ENCODE assay signal across 16 cellular contexts in genomic region chr11:113178671-113179070, GRCh38.
DNase-seq lines count a peak whose midpoint lies in the region; ATAC-seq and TF ChIP-seq lines count a peak whose summit lies in the region.
"Had no signal": no experiment of that assay in that cellular context is flagged by ENCODE, and none has a peak within 500 bp of the region (broad histone marks: within the 10 kb centered on the region; RNA-seq: fewer than 3 reads in every experiment).

No MANE protein-coding gene starts in this region.

- ATAC-seq in GM23338 (peak; percentile 62), GM21515 (IDR thresholded peaks at IDR 0.05; ENCODE audit: unreplicated experiment) (no peak)
- ATAC-seq: Panc1 had no signal

- H3K4me1 Mint-ChIP-seq in GM23338 = peaks cover 33% of the 10 kb centered on the region
- H3K4me1 Mint-ChIP-seq in brain = peaks cover 99% of the 10 kb centered on the region
- H3K4me1 Mint-ChIP-seq in nephron progenitor cell = peaks cover 38% of the 10 kb centered on the region
- no peaks in the 10 kb centered on the region for H3K4me1 Mint-ChIP-seq in CD14-positive monocyte

- peaks cover 4% of the 10 kb centered on the region for H3K4me1 ChIP-seq in GM23338 (ENCODE audit: insufficient read depth)
- H3K4me1 ChIP-seq in MM.1S (ENCODE audit: low read length) = peaks cover 34% of the 10 kb centered on the region
- H3K4me1 ChIP-seq: HAP-1 had no signal

- no peaks in the 10 kb centered on the region for H3K9me3 ChIP-seq in MM.1S (replicated peaks; ENCODE audit: insufficient read depth, low read length)
- H3K9me3 ChIP-seq: HAP-1 had no signal

- no peak for TF ChIP-seq CTCF in GM23338 (conservative IDR thresholded peaks at IDR 0.05; ENCODE audit: low read depth in 2 of 2)
- TF ChIP-seq CTCF in brain (conservative IDR thresholded peaks at IDR 0.05) = no peak
- no peak for TF ChIP-seq CTCF in nephron progenitor cell (IDR thresholded peaks at IDR 0.05)
- no peak for TF ChIP-seq CTCF in MM.1S (IDR thresholded peaks at IDR 0.05; ENCODE audit: low read length)
- TF ChIP-seq CTCF in CD14-positive monocyte (IDR thresholded peaks at IDR 0.05) = no peak

- H3K36me3 Mint-ChIP-seq in GM23338 (ENCODE audit: low read depth) (no peaks in the 10 kb centered on the region), brain (no peaks in the 10 kb centered on the region), nephron progenitor cell (ENCODE audit: low read depth) (no peaks in the 10 kb centered on the region), CD14-positive monocyte (no peaks in the 10 kb centered on the region)

- no peaks in the 10 kb centered on the region for H3F3A ChIP-seq in GM23338 (replicated peaks; ENCODE audit: low read depth)
- peaks cover 16% of the 10 kb centered on the region for H3F3A ChIP-seq in MM.1S (ENCODE audit: insufficient read depth, low read length)

- H4K20me1 ChIP-seq in GM23338 (replicated peaks; ENCODE audit: insufficient read depth) = no peaks in the 10 kb centered on the region
- no peaks in the 10 kb centered on the region for H4K20me1 ChIP-seq in MM.1S (ENCODE audit: insufficient read depth, low read length)

- H3K4me2 ChIP-seq in GM23338 (no peak overlapping the region), MM.1S (ENCODE audit: low read depth, low read length) (no peak overlapping the region)

- H3K4me3 Mint-ChIP-seq in GM23338 = no peak overlapping the region
- peak overlapping the region in 1 of 5 experiments; percentile 57 for H3K4me3 Mint-ChIP-seq in brain
- no peak overlapping the region for H3K4me3 Mint-ChIP-seq in nephron progenitor cell
- no peak overlapping the region for H3K4me3 Mint-ChIP-seq in CD14-positive monocyte

- no peak overlapping the region for H3K9ac ChIP-seq in MM.1S (ENCODE audit: low read length)

- H3K36me3 ChIP-seq in GM23338 (ENCODE audit: insufficient read depth) (no peaks in the 10 kb centered on the region), MM.1S (replicated peaks; ENCODE audit: insufficient read depth, low read length) (no peaks in the 10 kb centered on the region)
- H3K36me3 ChIP-seq: HAP-1 had no signal

- H3K27ac Mint-ChIP-seq in GM23338 = no peak overlapping the region
- H3K27ac Mint-ChIP-seq in brain = peak overlapping the region in 4 of 5 experiments; percentile 81 to 90 (median 84)
- peak overlapping the region; percentile 84 for H3K27ac Mint-ChIP-seq in nephron progenitor cell
- H3K27ac Mint-ChIP-seq in CD14-positive monocyte = no peak overlapping the region

- DNase-seq in G401 (ENCODE audit: low spot score) (peak; percentile 77), GM23338 (ENCODE audit: low spot score) (no peak), nephron progenitor cell (no peak), MM.1S (no peak), CD14-positive monocyte (ENCODE audit: low spot score) (no peak)
- DNase-seq: ACHN, DND-41, IMR-90, NCI-H1048, NCI-H1436, NCI-H446 treated with DMSO at 0.1 percent for 48 hours, SW 1271 had no signal

- intact Hi-C loops in CD14-positive monocyte (cut with micrococcal nuclease) = no loop called here

- H3K27ac ChIP-seq in GM23338 (ENCODE audit: low read depth) (no peak overlapping the region), MM.1S (ENCODE audit: low read length) (no peak overlapping the region)

- in situ Hi-C loops in G401 (cut with HindIII; ENCODE audit: low sequenced_read_pairs) = no loop called here

- no peaks in the 10 kb centered on the region for H3K79me2 ChIP-seq in GM23338 (replicated peaks; ENCODE audit: insufficient read depth)
- H3K79me2 ChIP-seq in MM.1S (ENCODE audit: low read length) = no peaks in the 10 kb centered on the region

- H3K27me3 Mint-ChIP-seq in GM23338 (ENCODE audit: insufficient read depth, low read depth, poor library complexity) (no peaks in the 10 kb centered on the region), brain (no peaks in the 10 kb centered on the region), nephron progenitor cell (ENCODE audit: low read depth, poor library complexity) (no peaks in the 10 kb centered on the region), CD14-positive monocyte (ENCODE audit: low read depth in 3 of 3) (peaks cover 18 to 34% (median 31%) of the 10 kb centered on the region in 3 donors)

- H3K4me3 ChIP-seq in GM23338 = no peak overlapping the region
- H3K4me3 ChIP-seq in MM.1S (ENCODE audit: low read length) = no peak overlapping the region
- H3K4me3 ChIP-seq: HAP-1 had no signal

- 0 out of 2 replicates have a peak, but pooled peaks cover 3% of the 10 kb centered on the region for H3K9me2 ChIP-seq in GM23338 (ENCODE audit: insufficient read depth)
- no peaks in the 10 kb centered on the region for H3K9me2 ChIP-seq in MM.1S (replicated peaks; ENCODE audit: insufficient read depth, low read length)

- no peaks in the 10 kb centered on the region for H3K27me3 ChIP-seq in GM23338 (ENCODE audit: insufficient read depth)
- H3K27me3 ChIP-seq in MM.1S (replicated peaks; ENCODE audit: insufficient read depth, low read length) = no peaks in the 10 kb centered on the region

- H2AFZ ChIP-seq in GM23338 = no peak overlapping the region; the same call in 1 of the 2 replicates
- no peak overlapping the region for H2AFZ ChIP-seq in MM.1S (ENCODE audit: low read length)

- H3K9me3 Mint-ChIP-seq in GM23338 (no peaks in the 10 kb centered on the region), brain (no peaks in the 10 kb centered on the region), nephron progenitor cell (no peaks in the 10 kb centered on the region), CD14-positive monocyte (peaks cover 0 to 3% (median 0%) of the 10 kb centered on the region in 7 donors)

TF ChIP-seq in GM23338, 12 proteins besides CTCF, POLR2A, EP300 and RAD21 (continues in another document):
- TF ChIP-seq JUNB (IDR thresholded peaks at IDR 0.05; ENCODE audit: unreplicated experiment) (no peak), NANOG (IDR thresholded peaks at IDR 0.05; ENCODE audit: borderline replicate concordance) (no peak), ZNF331 (CRISPR knock-in tag; IDR thresholded peaks at IDR 0.05; ENCODE audit: low read depth) (no peak), STAT1 (IDR thresholded peaks at IDR 0.05; ENCODE audit: unreplicated experiment) (no peak)
- TF ChIP-seq, protein P1, sequence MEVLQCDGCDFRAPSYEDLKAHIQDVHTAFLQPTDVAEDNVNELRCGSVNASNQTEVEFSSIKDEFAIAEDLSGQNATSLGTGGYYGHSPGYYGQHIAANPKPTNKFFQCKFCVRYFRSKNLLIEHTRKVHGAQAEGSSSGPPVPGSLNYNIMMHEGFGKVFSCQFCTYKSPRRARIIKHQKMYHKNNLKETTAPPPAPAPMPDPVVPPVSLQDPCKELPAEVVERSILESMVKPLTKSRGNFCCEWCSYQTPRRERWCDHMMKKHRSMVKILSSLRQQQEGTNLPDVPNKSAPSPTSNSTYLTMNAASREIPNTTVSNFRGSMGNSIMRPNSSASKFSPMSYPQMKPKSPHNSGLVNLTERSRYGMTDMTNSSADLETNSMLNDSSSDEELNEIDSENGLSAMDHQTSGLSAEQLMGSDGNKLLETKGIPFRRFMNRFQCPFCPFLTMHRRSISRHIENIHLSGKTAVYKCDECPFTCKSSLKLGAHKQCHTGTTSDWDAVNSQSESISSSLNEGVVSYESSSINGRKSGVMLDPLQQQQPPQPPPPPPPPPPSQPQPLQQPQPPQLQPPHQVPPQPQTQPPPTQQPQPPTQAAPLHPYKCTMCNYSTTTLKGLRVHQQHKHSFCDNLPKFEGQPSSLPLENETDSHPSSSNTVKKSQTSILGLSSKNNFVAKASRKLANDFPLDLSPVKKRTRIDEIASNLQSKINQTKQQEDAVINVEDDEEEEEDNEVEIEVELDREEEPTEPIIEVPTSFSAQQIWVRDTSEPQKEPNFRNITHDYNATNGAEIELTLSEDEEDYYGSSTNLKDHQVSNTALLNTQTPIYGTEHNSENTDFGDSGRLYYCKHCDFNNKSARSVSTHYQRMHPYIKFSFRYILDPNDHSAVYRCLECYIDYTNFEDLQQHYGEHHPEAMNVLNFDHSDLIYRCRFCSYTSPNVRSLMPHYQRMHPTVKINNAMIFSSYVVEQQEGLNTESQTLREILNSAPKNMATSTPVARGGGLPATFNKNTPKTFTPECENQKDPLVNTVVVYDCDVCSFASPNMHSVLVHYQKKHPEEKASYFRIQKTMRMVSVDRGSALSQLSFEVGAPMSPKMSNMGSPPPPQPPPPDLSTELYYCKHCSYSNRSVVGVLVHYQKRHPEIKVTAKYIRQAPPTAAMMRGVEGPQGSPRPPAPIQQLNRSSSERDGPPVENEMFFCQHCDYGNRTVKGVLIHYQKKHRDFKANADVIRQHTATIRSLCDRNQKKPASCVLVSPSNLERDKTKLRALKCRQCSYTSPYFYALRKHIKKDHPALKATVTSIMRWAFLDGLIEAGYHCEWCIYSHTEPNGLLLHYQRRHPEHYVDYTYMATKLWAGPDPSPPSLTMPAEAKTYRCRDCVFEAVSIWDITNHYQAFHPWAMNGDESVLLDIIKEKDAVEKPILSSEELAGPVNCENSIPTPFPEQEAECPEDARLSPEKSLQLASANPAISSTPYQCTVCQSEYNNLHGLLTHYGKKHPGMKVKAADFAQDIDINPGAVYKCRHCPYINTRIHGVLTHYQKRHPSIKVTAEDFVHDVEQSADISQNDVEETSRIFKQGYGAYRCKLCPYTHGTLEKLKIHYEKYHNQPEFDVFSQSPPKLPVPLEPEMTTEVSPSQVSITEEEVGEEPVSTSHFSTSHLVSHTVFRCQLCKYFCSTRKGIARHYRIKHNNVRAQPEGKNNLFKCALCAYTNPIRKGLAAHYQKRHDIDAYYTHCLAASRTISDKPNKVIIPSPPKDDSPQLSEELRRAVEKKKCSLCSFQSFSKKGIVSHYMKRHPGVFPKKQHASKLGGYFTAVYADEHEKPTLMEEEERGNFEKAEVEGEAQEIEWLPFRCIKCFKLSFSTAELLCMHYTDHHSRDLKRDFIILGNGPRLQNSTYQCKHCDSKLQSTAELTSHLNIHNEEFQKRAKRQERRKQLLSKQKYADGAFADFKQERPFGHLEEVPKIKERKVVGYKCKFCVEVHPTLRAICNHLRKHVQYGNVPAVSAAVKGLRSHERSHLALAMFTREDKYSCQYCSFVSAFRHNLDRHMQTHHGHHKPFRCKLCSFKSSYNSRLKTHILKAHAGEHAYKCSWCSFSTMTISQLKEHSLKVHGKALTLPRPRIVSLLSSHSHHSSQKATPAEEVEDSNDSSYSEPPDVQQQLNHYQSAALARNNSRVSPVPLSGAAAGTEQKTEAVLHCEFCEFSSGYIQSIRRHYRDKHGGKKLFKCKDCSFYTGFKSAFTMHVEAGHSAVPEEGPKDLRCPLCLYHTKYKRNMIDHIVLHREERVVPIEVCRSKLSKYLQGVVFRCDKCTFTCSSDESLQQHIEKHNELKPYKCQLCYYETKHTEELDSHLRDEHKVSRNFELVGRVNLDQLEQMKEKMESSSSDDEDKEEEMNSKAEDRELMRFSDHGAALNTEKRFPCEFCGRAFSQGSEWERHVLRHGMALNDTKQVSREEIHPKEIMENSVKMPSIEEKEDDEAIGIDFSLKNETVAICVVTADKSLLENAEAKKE (CRISPR knock-in tag; IDR thresholded peaks at IDR 0.05) = no peak

Comparison
In these comparisons a context has a peak if more than half of its experiments do, and no peak if none do; other contexts are left out.
1. H3K27ac Mint-ChIP-seq: peak in brain (4 of 5) and nephron progenitor cell (single experiment); none in GM23338 (single experiment) and CD14-positive monocyte (0 of 7).